Comparison of ENCODE assay signal across 17 cellular contexts in genomic region chr11:94946812-94947211, GRCh38.
"Had no signal": no experiment of that assay in that cellular context is flagged by ENCODE, and none has a peak within 500 bp of the region (broad histone marks: within the 10 kb centered on the region; RNA-seq: fewer than 3 reads in every experiment).

No MANE protein-coding gene starts in this region.

- DNase-seq: activated CD4-positive, alpha-beta T cell treated with anti-CD3 and anti-CD28 coated beads, Interleukin-2, amount 10 ng/mL, durations not matched to agents 24 days and 14 days; activated CD4-positive, CD25-positive, alpha-beta regulatory T cell; activated CD8-positive, alpha-beta T cell treated with anti-CD3 and anti-CD28 coated beads for 36 hours; activated naive CD4-positive, alpha-beta T cell; activated naive CD8-positive, alpha-beta T cell treated with anti-CD3 and anti-CD28 coated beads, Interleukin-2, amount 10 ng/mL, durations not matched to agents 7 days and 5 days; activated T-cell treated with anti-CD3 and anti-CD28 coated beads, Interleukin-2, amount 50 U/mL, for 1 hour; amygdala; effector memory CD8-positive, alpha-beta T cell; left colon; lower lobe of right lung; sigmoid colon; stimulated activated CD4-positive, alpha-beta T cell treated with anti-CD3 and anti-CD28 coated beads, Interleukin-4, amount 100 ng/mL, for 4 hours; upper lobe of right lung had no signal

- FAIRE-seq: islet of Langerhans had no signal

- ATAC-seq: activated CD8-positive, alpha-beta T cell treated with anti-CD3 and anti-CD28 coated beads for 36 hours; activated T-helper 17 cell treated with anti-CD3 and anti-CD28 coated beads, Interleukin-2, amount 50 U/mL, for 72 hours; effector memory CD8-positive, alpha-beta T cell; left colon; lower lobe of right lung; natural killer cell treated with Interleukin-12 subunit alpha and Interleukin-12 subunit beta and Interleukin-15 and Interleukin-18, amount 100 ng/mL, for 72 hours; stimulated activated memory B cell treated with anti-CD40 and anti-IgM and Interleukin-4, amounts not matched to agents 10 μg/mL and 1 μg/mL and 100 μg/mL, for 72 hours; upper lobe of right lung had no signal
